Comparison of ENCODE assay signal across 9 cellular contexts in genomic region chr3:127172670-127173515, GRCh38. TPM values are rescaled to one million over a fixed set of nuclear protein-coding genes. Genes with fewer than 3 reads are reported as not detected.
DNase-seq lines count a peak whose midpoint lies in the region; ATAC-seq and TF ChIP-seq lines count a peak whose summit lies in the region.
"Had no signal": no experiment of that assay in that cellular context is flagged by ENCODE, and none has a peak within 500 bp of the region (broad histone marks: within the 10 kb centered on the region; RNA-seq: fewer than 3 reads in every experiment).

No MANE protein-coding gene starts in this region.

- H3K27me3 ChIP-seq in IMR-90 (ENCODE audit: control insufficient read depth, insufficient read depth, low read length) (peaks cover 13% of the 10 kb centered on the region), adipocyte (replicated peaks; ENCODE audit: control insufficient read depth, insufficient read depth, low read length) (peaks cover 42% of the 10 kb centered on the region), esophagus muscularis mucosa (peaks cover 0 to 53% (median 0%) of the 10 kb centered on the region in 4 donors)
- H3K27me3 ChIP-seq in CD4-positive, alpha-beta memory T cell (ENCODE audit: insufficient read depth, low read length), result no peaks in the 10 kb centered on the region

- H3K79me1 ChIP-seq in IMR-90 (ENCODE audit: low read depth in 1 of 2, low read length in 2 of 2), result no peaks in the 10 kb centered on the region

- TF ChIP-seq EP300 in esophagus muscularis mucosa (IDR thresholded peaks at IDR 0.05), result no peak

- H3K27ac Mint-ChIP-seq in CD4-positive, alpha-beta memory T cell, result no peak overlapping the region

- H4K8ac ChIP-seq in IMR-90 (ENCODE audit: low read depth in 2 of 2, low read length in 2 of 2), result no peak overlapping the region

- peaks cover 0 to 10% (median 0%) of the 10 kb centered on the region in 8 donors for H3K9me3 Mint-ChIP-seq in CD4-positive, alpha-beta memory T cell

- H3K4me3 ChIP-seq in IMR-90 (ENCODE audit: insufficient read depth, low read depth, low read length), result no peak overlapping the region
- H3K4me3 ChIP-seq in adipocyte (ENCODE audit: low read length), result no peak overlapping the region
- H3K4me3 ChIP-seq in CD4-positive, alpha-beta memory T cell (ENCODE audit: low read length in 2 of 2), result no peak overlapping the region
- no peak overlapping the region for H3K4me3 ChIP-seq in esophagus muscularis mucosa
- H3K4me3 ChIP-seq: K562 had no signal

- H3K4ac ChIP-seq in IMR-90 (ENCODE audit: low read depth, low read length), result no peak overlapping the region

- TF ChIP-seq POLR2A in IMR-90 (IDR thresholded peaks at IDR 0.05; ENCODE audit: low read depth, low read length), result no peak
- TF ChIP-seq POLR2A in esophagus muscularis mucosa (IDR thresholded peaks at IDR 0.05; ENCODE audit: low read depth), result no peak

- H3K9ac ChIP-seq in IMR-90 (ENCODE audit: low read depth, low read length), result no peak overlapping the region
- no peak overlapping the region for H3K9ac ChIP-seq in adipocyte (ENCODE audit: low read length)

- DNase-seq in COLO829 (ENCODE audit: low spot score) (peak; percentile 42), IMR-90 (peak; percentile 53), adipocyte (ENCODE audit: low read depth) (peak; percentile 79), mesenteric fat pad (ENCODE audit: low spot score) (peak; percentile 86), esophagus muscularis mucosa (ENCODE audit: extremely low spot score) (no peak)
- no peak for DNase-seq in CD4-positive, alpha-beta memory T cell

- no peak overlapping the region for H3K23ac ChIP-seq in IMR-90 (ENCODE audit: low read depth, low read length)

- H3K4me3 Mint-ChIP-seq in CD4-positive, alpha-beta memory T cell, result no peak overlapping the region

- in situ Hi-C loops in IMR-90 (cut with MboI; ENCODE audit: low sequenced_read_pairs), result no loop called here

- H4K5ac ChIP-seq in IMR-90 (ENCODE audit: low read depth, low read length), result no peak overlapping the region

- H2AFZ ChIP-seq in IMR-90 (replicated peaks; ENCODE audit: low read length, poor library complexity), result peak overlapping the region; percentile 9

- CTCF ChIA-PET in IMR-90 (lab: Yijun Ruan, JAX), result no interaction called here
- CTCF ChIA-PET in CD4-positive, alpha-beta memory T cell (lab: Charles Lee; ENCODE audit: partially characterized antibody), result no interaction called here

- no peak overlapping the region for H3K56ac ChIP-seq in IMR-90 (ENCODE audit: extremely low read depth, insufficient read depth, low read length)

- H3K14ac ChIP-seq in IMR-90 (replicated peaks; ENCODE audit: low read depth, low read length), result no peak overlapping the region

- H3K36me3 ChIP-seq in IMR-90 (ENCODE audit: control insufficient read depth, insufficient read depth, low read length) (no peaks in the 10 kb centered on the region), adipocyte (ENCODE audit: control insufficient read depth, insufficient read depth, low read length, severe bottlenecking) (no peaks in the 10 kb centered on the region), esophagus muscularis mucosa (no peaks in the 10 kb centered on the region)
- no peaks in the 10 kb centered on the region for H3K36me3 ChIP-seq in CD4-positive, alpha-beta memory T cell (ENCODE audit: insufficient read depth, low read length)

- H3K4me2 ChIP-seq in IMR-90 (ENCODE audit: low read depth, low read length), result peak overlapping the region; percentile 10; the same call in 1 of the 2 replicates

- ATAC-seq in IMR-90 (ENCODE audit: low read depth) (peak; percentile 92), GM21786 (IDR thresholded peaks at IDR 0.05; ENCODE audit: unreplicated experiment) (no peak), GM21447 (IDR thresholded peaks at IDR 0.05; ENCODE audit: unreplicated experiment) (no peak)
- ATAC-seq: K562 had no signal

- 26% methylated on average over 11 of the region's 23 CpGs; no CpG with 5 or more reads in 1 of the 2 experiments for WGBS in IMR-90 (ENCODE audit: extremely low coverage in 2 of 2, insufficient read length in 1 of 2), 2 experiments
- 56% methylated on average over 10 of the region's 23 CpGs for WGBS in esophagus muscularis mucosa

- no peak overlapping the region for H2BK15ac ChIP-seq in IMR-90 (ENCODE audit: low read depth, low read length)

- no peaks in the 10 kb centered on the region; the same call in 1 of the 2 replicates for H3K9me1 ChIP-seq in IMR-90 (ENCODE audit: insufficient read depth, low read length)

- 0 out of 2 replicates have a peak, but pooled peaks cover 6% of the 10 kb centered on the region for H4K20me1 ChIP-seq in IMR-90 (ENCODE audit: insufficient read depth, low read length)

- H3K9me3 ChIP-seq in IMR-90 (ENCODE audit: control insufficient read depth, insufficient read depth, low read length), result no peaks in the 10 kb centered on the region
- H3K9me3 ChIP-seq in adipocyte (ENCODE audit: control insufficient read depth, low read length), result peaks cover 7% of the 10 kb centered on the region
- H3K9me3 ChIP-seq in CD4-positive, alpha-beta memory T cell (ENCODE audit: control insufficient read depth in 1 of 2, low read length in 2 of 2), result no peaks in the 10 kb centered on the region
- H3K9me3 ChIP-seq in esophagus muscularis mucosa, result no peaks in the 10 kb centered on the region

- no TSS peak for BruUV-seq in IMR-90 (replicated peaks; lab: Mats Ljungman, UMichigan)

- H4K91ac ChIP-seq in IMR-90 (ENCODE audit: insufficient read depth, low read depth, low read length), result no peak overlapping the region

- no peak overlapping the region for H2AK9ac ChIP-seq in IMR-90 (replicated peaks; ENCODE audit: low read depth, low read length, poor library complexity)

- no peak overlapping the region for H2BK20ac ChIP-seq in IMR-90 (ENCODE audit: low read depth, low read length)

- intact Hi-C loops in IMR-90 (cut with micrococcal nuclease) (no loop called here), esophagus muscularis mucosa (cut with DNase I) (no loop called here)
- intact Hi-C loops in CD4-positive, alpha-beta memory T cell (cut with micrococcal nuclease), result no loop called here

- TF ChIP-seq CTCF in IMR-90 (conservative IDR thresholded peaks at IDR 0.05; ENCODE audit: low read depth, low read length) (no peak), esophagus muscularis mucosa (IDR thresholded peaks at IDR 0.05) (no peak)

- H3K4me1 Mint-ChIP-seq in CD4-positive, alpha-beta memory T cell, result no peaks in the 10 kb centered on the region

- H3K27me3 Mint-ChIP-seq in CD4-positive, alpha-beta memory T cell, result peaks cover 3 to 37% of the 10 kb centered on the region in 2 donors

- H2BK120ac ChIP-seq in IMR-90 (ENCODE audit: low read depth, low read length), result no peak overlapping the region

- H3K36me3 Mint-ChIP-seq in CD4-positive, alpha-beta memory T cell, result no peaks in the 10 kb centered on the region

- no peak overlapping the region for H2BK5ac ChIP-seq in IMR-90 (ENCODE audit: low read depth, low read length, poor library complexity, severe bottlenecking)

- TF ChIP-seq RAD21 in IMR-90 (IDR thresholded peaks at IDR 0.05; ENCODE audit: low read length), result no peak

- no peak overlapping the region for H3K18ac ChIP-seq in IMR-90 (ENCODE audit: low read depth, low read length)

- dilution Hi-C loops in IMR-90 (cut with HindIII; ENCODE audit: low sequenced_read_pairs, unreplicated experiment), result no loop called here

- no peak overlapping the region for H2AK5ac ChIP-seq in IMR-90 (ENCODE audit: low read depth, low read length)

- H3K27ac ChIP-seq in IMR-90 (ENCODE audit: insufficient read depth, low read length) (no peak overlapping the region), esophagus muscularis mucosa (replicated peaks in 1 of 4) (no peak overlapping the region)
- no peak overlapping the region for H3K27ac ChIP-seq in CD4-positive, alpha-beta memory T cell (ENCODE audit: low read depth, low read length)

- POLR2A ChIA-PET in IMR-90 (lab: Charles Lee; ENCODE audit: unreplicated experiment), result no interaction called here
- POLR2A ChIA-PET in CD4-positive, alpha-beta memory T cell (lab: Charles Lee; ENCODE audit: partially characterized antibody), result no interaction called here

- H3K4me1 ChIP-seq in IMR-90 (ENCODE audit: control insufficient read depth, insufficient read depth, low read length), result peaks cover 3% of the 10 kb centered on the region; the same call in 1 of the 2 replicates
- peaks cover 8% of the 10 kb centered on the region for H3K4me1 ChIP-seq in adipocyte (ENCODE audit: control insufficient read depth, insufficient read depth, low read length)
- no peaks in the 10 kb centered on the region for H3K4me1 ChIP-seq in CD4-positive, alpha-beta memory T cell (ENCODE audit: insufficient read depth, low read length)
- peaks cover 0 to 7% (median 6%) of the 10 kb centered on the region in 4 donors for H3K4me1 ChIP-seq in esophagus muscularis mucosa

TF ChIP-seq in IMR-90, 13 proteins besides CTCF, POLR2A, EP300 and RAD21:
- TF ChIP-seq RFX5 (IDR thresholded peaks at IDR 0.05; ENCODE audit: low read depth, low read length) (no peak), FOS (IDR thresholded peaks at IDR 0.05; ENCODE audit: low read depth, low read length) (peak; percentile 86)
TF ChIP-seq in IMR-90: peak in this region for 1.

RNA-seq across cellular contexts. Expression of gene PRR23E, which starts 20.0 kb away (rescaled TPM):
- total RNA-seq in IMR-90 (2012; rRNA removed), result not detected in 2 replicates
- not detected in 2 replicates for polyA plus RNA-seq in IMR-90 (2012; rRNA removed)
- polyA plus RNA-seq in IMR-90 (2012; cell fraction: cytosol; rRNA removed), result not detected in 2 replicates
- polyA plus RNA-seq in IMR-90 (2012; cell fraction: nucleus; rRNA removed; ENCODE audit: low replicate concordance), result not detected in 2 replicates
- not detected for total RNA-seq in mesenteric fat pad
- not detected for total RNA-seq in CD4-positive, alpha-beta memory T cell
- not detected for polyA plus RNA-seq in CD4-positive, alpha-beta memory T cell
- total RNA-seq in esophagus muscularis mucosa, result not detected
- total RNA-seq: K562 had no signal
- polyA plus RNA-seq: K562 had no signal

Comparison
In these comparisons a context has a peak if more than half of its experiments do, and no peak if none do; other contexts are left out.
1. DNase-seq: peak in COLO829 (single experiment), IMR-90 (single experiment), adipocyte (single experiment) and mesenteric fat pad (single experiment); none in CD4-positive, alpha-beta memory T cell (0 of 5) and esophagus muscularis mucosa (single experiment).